ENCODE assay signal across 15 cellular contexts in genomic region chr15:66886686-66887273, GRCh38.
A peak's percentile ranks its signal among the peaks of the same experiment; 100 is the strongest.
DNase-seq lines count a peak whose midpoint lies in the region; ATAC-seq and TF ChIP-seq lines count a peak whose summit lies in the region.
"Had no signal": no experiment of that assay in that cellular context is flagged by ENCODE, and none has a peak within 500 bp of the region (broad histone marks: within the 10 kb centered on the region; RNA-seq: fewer than 3 reads in every experiment).

No MANE protein-coding gene starts in this region.

- H2BK5ac ChIP-seq in mesenchymal stem cell (ENCODE audit: low read depth, low read length, poor library complexity, severe bottlenecking), result no peak overlapping the region

- no peak overlapping the region for H2BK120ac ChIP-seq in mesenchymal stem cell (ENCODE audit: low read depth, low read length)

- no peak overlapping the region for H3K23ac ChIP-seq in mesenchymal stem cell (ENCODE audit: low read length in 2 of 2)

- H3K9me3 Mint-ChIP-seq in activated naive CD8-positive, alpha-beta T cell treated with anti-CD3 and anti-CD28 coated beads, Interleukin-2, amount 10 ng/mL, durations not matched to agents 7 days and 5 days, result peaks cover 3% of the 10 kb centered on the region
- peaks cover 15% of the 10 kb centered on the region for H3K9me3 Mint-ChIP-seq in activated naive CD8-positive, alpha-beta T cell treated with anti-CD3 and anti-CD28 coated beads for 36 hours

- H3K4me3 Mint-ChIP-seq in activated naive CD8-positive, alpha-beta T cell treated with anti-CD3 and anti-CD28 coated beads, Interleukin-2, amount 10 ng/mL, durations not matched to agents 7 days and 5 days, result no peak overlapping the region
- H3K4me3 Mint-ChIP-seq in activated naive CD8-positive, alpha-beta T cell treated with anti-CD3 and anti-CD28 coated beads for 36 hours, result no peak overlapping the region

- H2BK15ac ChIP-seq in mesenchymal stem cell (ENCODE audit: low read depth, poor library complexity, severe bottlenecking), result no peak overlapping the region

- H3K18ac ChIP-seq in mesenchymal stem cell (ENCODE audit: low read depth in 1 of 2, low read length in 2 of 2), result no peak overlapping the region

- H4K91ac ChIP-seq in mesenchymal stem cell (ENCODE audit: low read length), result peak overlapping the region; percentile 15

- H3K4me3 ChIP-seq in adrenal gland (no peak overlapping the region), mesenchymal stem cell (ENCODE audit: insufficient read depth in 1 of 2, low read depth in 1 of 2, low read length in 2 of 2) (no peak overlapping the region), spleen (no peak overlapping the region)

- 84 to 91% (median 86%) methylated on average over 7 of the region's 7 CpGs for WGBS in adrenal gland, 4 donors
- 90% methylated on average over 7 of the region's 7 CpGs for WGBS in mesenchymal stem cell
- WGBS in spleen, 5 donors, result 82 to 96% (median 86%) methylated on average over 7 of the region's 7 CpGs

- intact Hi-C loops in adrenal gland (cut with DNase I) (no loop called here), spleen (cut with DNase I; ENCODE audit: low total_unique reads) (no loop called here)

- H3K9ac ChIP-seq in mesenchymal stem cell (ENCODE audit: low read length), result peak overlapping the region; percentile 51

- no peak overlapping the region for H3K27ac Mint-ChIP-seq in activated naive CD8-positive, alpha-beta T cell treated with anti-CD3 and anti-CD28 coated beads, Interleukin-2, amount 10 ng/mL, durations not matched to agents 7 days and 5 days
- no peak overlapping the region for H3K27ac Mint-ChIP-seq in activated naive CD8-positive, alpha-beta T cell treated with anti-CD3 and anti-CD28 coated beads for 36 hours

- no peaks in the 10 kb centered on the region for H3K36me3 Mint-ChIP-seq in activated naive CD8-positive, alpha-beta T cell treated with anti-CD3 and anti-CD28 coated beads, Interleukin-2, amount 10 ng/mL, durations not matched to agents 7 days and 5 days
- no peaks in the 10 kb centered on the region for H3K36me3 Mint-ChIP-seq in activated naive CD8-positive, alpha-beta T cell treated with anti-CD3 and anti-CD28 coated beads for 36 hours

- H3K9me3 ChIP-seq in adrenal gland (replicated peaks in 1 of 3), result no peaks in the 10 kb centered on the region
- peaks cover 6% of the 10 kb centered on the region for H3K9me3 ChIP-seq in mesenchymal stem cell (ENCODE audit: control insufficient read depth, low read length)
- H3K9me3 ChIP-seq in spleen, result peaks cover 3 to 30% (median 19%) of the 10 kb centered on the region in 8 donors

- H3K27ac ChIP-seq in adrenal gland, result no peak overlapping the region
- no peak overlapping the region for H3K27ac ChIP-seq in mesenchymal stem cell (ENCODE audit: low read length, poor library complexity, severe bottlenecking)
- H3K27ac ChIP-seq in spleen, result no peak overlapping the region
- H3K27ac ChIP-seq: C4-2B had no signal

- peak; percentile 2 for DNase-seq in activated naive CD8-positive, alpha-beta T cell treated with anti-CD3 and anti-CD28 coated beads, Interleukin-2, amount 10 ng/mL, durations not matched to agents 7 days and 5 days
- no peak for DNase-seq in activated naive CD8-positive, alpha-beta T cell treated with anti-CD3 and anti-CD28 coated beads for 36 hours
- DNase-seq in adrenal gland, result peak in 4 of 7 donors; percentile 9 to 35 (median 12)
- no peak for DNase-seq in mesenchymal stem cell
- peak; percentile 19 for DNase-seq in ureter (ENCODE audit: low spot score)
- no peak for DNase-seq in spleen
- no peak for DNase-seq in stimulated activated CD4-positive, alpha-beta T cell treated with anti-CD3 and anti-CD28 coated beads, Interleukin-4, amount 100 ng/mL, for 1 hour
- DNase-seq: DMS 273 treated with DMSO at 0.1 percent for 48 hours, GOT3, KG1, NCI-H1417 treated with DMSO at 0.1 percent for 48 hours, NCI-H510A treated with DMSO at 0.1 percent for 48 hours, SHP77 had no signal

- ATAC-seq in activated naive CD8-positive, alpha-beta T cell treated with anti-CD3 and anti-CD28 coated beads, Interleukin-2, amount 10 ng/mL, durations not matched to agents 7 days and 5 days (ENCODE audit: low read depth), result no peak
- ATAC-seq in GM21423 (IDR thresholded peaks at IDR 0.05; ENCODE audit: unreplicated experiment), result no peak

- no peak overlapping the region for H3K4ac ChIP-seq in mesenchymal stem cell (ENCODE audit: low read depth in 1 of 2, low read length in 2 of 2)

- peaks cover 21% of the 10 kb centered on the region for H3K27me3 Mint-ChIP-seq in activated naive CD8-positive, alpha-beta T cell treated with anti-CD3 and anti-CD28 coated beads, Interleukin-2, amount 10 ng/mL, durations not matched to agents 7 days and 5 days
- H3K27me3 Mint-ChIP-seq in activated naive CD8-positive, alpha-beta T cell treated with anti-CD3 and anti-CD28 coated beads for 36 hours, result no peaks in the 10 kb centered on the region

- no peaks in the 10 kb centered on the region for H3K79me1 ChIP-seq in mesenchymal stem cell (replicated peaks; ENCODE audit: low read length, poor library complexity, severe bottlenecking)

- H3K36me3 ChIP-seq in adrenal gland (replicated peaks in 1 of 2) (no peaks in the 10 kb centered on the region), mesenchymal stem cell (ENCODE audit: control insufficient read depth in 1 of 2, insufficient read depth in 2 of 2, low read depth in 1 of 2, low read length in 2 of 2) (no peaks in the 10 kb centered on the region), spleen (no peaks in the 10 kb centered on the region)

- H3K4me1 ChIP-seq in adrenal gland (replicated peaks in 1 of 2) (peaks cover 8 to 18% of the 10 kb centered on the region in 2 donors), mesenchymal stem cell (ENCODE audit: control insufficient read depth, insufficient read depth, low read depth, low read length) (peaks cover 20% of the 10 kb centered on the region), spleen (peaks cover 0 to 11% (median 0%) of the 10 kb centered on the region in 6 donors)

- peak overlapping the region; percentile 12 for H2AK5ac ChIP-seq in mesenchymal stem cell (ENCODE audit: low read length, severe bottlenecking)

- no peak overlapping the region for H2AFZ ChIP-seq in mesenchymal stem cell (ENCODE audit: low read depth, low read length)

- no peaks in the 10 kb centered on the region for H3K4me1 Mint-ChIP-seq in activated naive CD8-positive, alpha-beta T cell treated with anti-CD3 and anti-CD28 coated beads, Interleukin-2, amount 10 ng/mL, durations not matched to agents 7 days and 5 days
- H3K4me1 Mint-ChIP-seq in activated naive CD8-positive, alpha-beta T cell treated with anti-CD3 and anti-CD28 coated beads for 36 hours, result no peaks in the 10 kb centered on the region

- POLR2A ChIA-PET in activated naive CD8-positive, alpha-beta T cell treated with anti-CD3 and anti-CD28 coated beads, Interleukin-2, amount 10 ng/mL, durations not matched to agents 7 days and 5 days (lab: Charles Lee), result no interaction called here

- TF ChIP-seq POLR2A in adrenal gland (IDR thresholded peaks at IDR 0.05), result no peak
- no peak for TF ChIP-seq POLR2A in spleen (IDR thresholded peaks at IDR 0.05)

- no peaks in the 10 kb centered on the region for H3K27me3 ChIP-seq in adrenal gland
- no peaks in the 10 kb centered on the region for H3K27me3 ChIP-seq in mesenchymal stem cell (ENCODE audit: control insufficient read depth in 1 of 2, insufficient read depth in 1 of 2, low read length in 2 of 2)
- peaks cover 0 to 3% (median 0%) of the 10 kb centered on the region in 7 donors for H3K27me3 ChIP-seq in spleen (replicated peaks in 1 of 7)

- H4K8ac ChIP-seq in mesenchymal stem cell (ENCODE audit: low read length), result no peak overlapping the region

- no peak for TF ChIP-seq CTCF in adrenal gland (IDR thresholded peaks at IDR 0.05)
- TF ChIP-seq CTCF in spleen (IDR thresholded peaks at IDR 0.05 in 8 of 11, conservative IDR thresholded peaks at IDR 0.05 in 3 of 11), result no peak

- peak overlapping the region in 1 of 2 experiments; percentile 43 for H2BK12ac ChIP-seq in mesenchymal stem cell (ENCODE audit: low read length in 2 of 2)

- peak overlapping the region in 1 of 2 experiments; percentile 30 for H3K14ac ChIP-seq in mesenchymal stem cell (ENCODE audit: low read length in 2 of 2)

- H3K4me2 ChIP-seq in mesenchymal stem cell (ENCODE audit: low read length, poor library complexity, severe bottlenecking), result no peak overlapping the region

Comparison
In these comparisons a context has a peak if more than half of its experiments do, and no peak if none do; other contexts are left out.
1. DNase-seq: peak in activated naive CD8-positive, alpha-beta T cell treated with anti-CD3 and anti-CD28 coated beads, Interleukin-2, amount 10 ng/mL, durations not matched to agents 7 days and 5 days (single experiment), adrenal gland (4 of 7) and ureter (single experiment); none in activated naive CD8-positive, alpha-beta T cell treated with anti-CD3 and anti-CD28 coated beads for 36 hours (single experiment), mesenchymal stem cell (single experiment), spleen (single experiment) and stimulated activated CD4-positive, alpha-beta T cell treated with anti-CD3 and anti-CD28 coated beads, Interleukin-4, amount 100 ng/mL, for 1 hour (single experiment).